ENCODE assay signal across 11 cellular contexts in the genomic region with DNA sequence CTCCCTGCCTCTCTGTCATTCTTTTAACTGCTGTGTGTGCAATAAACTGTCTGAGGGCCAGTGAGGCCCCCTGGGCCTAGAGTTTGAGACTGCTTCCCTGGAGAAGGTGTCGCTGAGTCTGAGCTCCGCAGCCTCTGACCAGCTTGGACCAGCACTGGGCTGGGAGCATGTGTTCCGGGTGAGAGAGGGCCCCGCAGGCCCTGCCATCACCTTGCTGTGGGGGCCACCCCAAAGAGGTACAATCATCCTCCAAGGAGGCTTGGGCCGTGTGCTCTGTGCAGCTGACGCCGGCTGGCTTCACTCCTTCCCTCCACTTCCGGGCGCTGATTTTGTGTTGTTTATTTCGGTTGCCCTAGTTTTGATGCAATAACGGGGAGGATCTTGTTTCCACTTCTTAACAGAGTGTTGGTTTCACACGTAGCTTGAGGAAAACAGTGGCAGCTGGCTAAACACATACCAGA.
DNase-seq lines count a peak whose midpoint lies in the region; ATAC-seq and TF ChIP-seq lines count a peak whose summit lies in the region.
"Had no signal": no experiment of that assay in that cellular context is flagged by ENCODE, and none has a peak within 500 bp of the region (broad histone marks: within the 10 kb centered on the region; RNA-seq: fewer than 3 reads in every experiment).

No MANE protein-coding gene starts in this region.

- H3K27me3 ChIP-seq in lung (ENCODE audit: control insufficient read depth, insufficient read depth) (no peaks in the 10 kb centered on the region), thymus (ENCODE audit: control insufficient read depth, insufficient read depth) (no peaks in the 10 kb centered on the region), MG63 (no peaks in the 10 kb centered on the region)

- peak overlapping the region; percentile 16 for H3K4me3 Mint-ChIP-seq in central memory CD8-positive, alpha-beta T cell

- H3K36me3 ChIP-seq in lung (ENCODE audit: control insufficient read depth in 2 of 2, insufficient read depth in 2 of 2, low read length in 2 of 2) (no peaks in the 10 kb centered on the region), thymus (ENCODE audit: control insufficient read depth, insufficient read depth) (no peaks in the 10 kb centered on the region), MG63 (no peaks in the 10 kb centered on the region)

- H3K36me3 Mint-ChIP-seq in central memory CD8-positive, alpha-beta T cell (ENCODE audit: insufficient read depth): no peaks in the 10 kb centered on the region

- peaks cover 11% of the 10 kb centered on the region for H3K4me1 Mint-ChIP-seq in central memory CD8-positive, alpha-beta T cell

- peaks cover 0 to under 1% of the 10 kb centered on the region in 2 donors for H3K9me3 ChIP-seq in lung (ENCODE audit: control insufficient read depth in 2 of 2, insufficient read depth in 1 of 2, low read length in 1 of 2)
- H3K9me3 ChIP-seq in thymus (ENCODE audit: control insufficient read depth): no peaks in the 10 kb centered on the region
- H3K9me3 ChIP-seq in MG63: no peaks in the 10 kb centered on the region

- no peaks in the 10 kb centered on the region for H3K9me3 Mint-ChIP-seq in central memory CD8-positive, alpha-beta T cell

- WGBS in lung, 2 donors: 30 to 44% methylated on average over 12 of the region's 12 CpGs
- 21% methylated on average over 12 of the region's 12 CpGs for WGBS in thymus

- H3K27ac Mint-ChIP-seq in central memory CD8-positive, alpha-beta T cell (ENCODE audit: low read depth): peak overlapping the region; percentile 94

- no peak for TF ChIP-seq CTCF in lung (IDR thresholded peaks at IDR 0.05; ENCODE audit: control extremely low read depth, extremely low read depth)

- H3K27me3 Mint-ChIP-seq in central memory CD8-positive, alpha-beta T cell: peaks cover 54% of the 10 kb centered on the region

- peak; percentile 28 for DNase-seq in NCI-H1436 (lab: John Stamatoyannopoulos, UW)
- DNase-seq in NCI-H1436 treated with DMSO at 0.1 percent for 48 hours (lab: John Stamatoyannopoulos, UW): no peak
- no peak for DNase-seq in central memory CD8-positive, alpha-beta T cell (ENCODE audit: low spot score in 2 of 2)
- DNase-seq in lung (ENCODE audit: low spot score): no peak
- no peak for DNase-seq in MG63
- DNase-seq in AG08395 (ENCODE audit: low spot score): no peak
- DNase-seq: HCEC 1CT, T1000 had no signal

- H3K27ac ChIP-seq in lung (ENCODE audit: low read depth in 1 of 2, low read length in 1 of 2) (no peak overlapping the region), thymus (ENCODE audit: low read depth) (peak overlapping the region; percentile 81)

- peak; percentile 70 for ATAC-seq in central memory CD8-positive, alpha-beta T cell (replicated peaks; ENCODE audit: extremely low read depth, poor library complexity, severe bottlenecking)
- ATAC-seq in lung (ENCODE audit: insufficient read depth, low FRiP score): peak; percentile 21
- ATAC-seq in GM18907 (IDR thresholded peaks at IDR 0.05; ENCODE audit: unreplicated experiment): no peak

- H3K4me3 ChIP-seq in lung (no peak overlapping the region), thymus (ENCODE audit: low read length) (no peak overlapping the region), MG63 (no peak overlapping the region)
- H3K4me3 ChIP-seq: GM12878 had no signal

- no peaks in the 10 kb centered on the region for H3K4me1 ChIP-seq in lung (ENCODE audit: control insufficient read depth in 2 of 2, insufficient read depth in 2 of 2, low read length in 2 of 2)
- H3K4me1 ChIP-seq in thymus (ENCODE audit: control insufficient read depth, insufficient read depth, low read length): peaks cover 7% of the 10 kb centered on the region
